1 cellular context compared by ENCODE assay signal in the genomic region with DNA sequence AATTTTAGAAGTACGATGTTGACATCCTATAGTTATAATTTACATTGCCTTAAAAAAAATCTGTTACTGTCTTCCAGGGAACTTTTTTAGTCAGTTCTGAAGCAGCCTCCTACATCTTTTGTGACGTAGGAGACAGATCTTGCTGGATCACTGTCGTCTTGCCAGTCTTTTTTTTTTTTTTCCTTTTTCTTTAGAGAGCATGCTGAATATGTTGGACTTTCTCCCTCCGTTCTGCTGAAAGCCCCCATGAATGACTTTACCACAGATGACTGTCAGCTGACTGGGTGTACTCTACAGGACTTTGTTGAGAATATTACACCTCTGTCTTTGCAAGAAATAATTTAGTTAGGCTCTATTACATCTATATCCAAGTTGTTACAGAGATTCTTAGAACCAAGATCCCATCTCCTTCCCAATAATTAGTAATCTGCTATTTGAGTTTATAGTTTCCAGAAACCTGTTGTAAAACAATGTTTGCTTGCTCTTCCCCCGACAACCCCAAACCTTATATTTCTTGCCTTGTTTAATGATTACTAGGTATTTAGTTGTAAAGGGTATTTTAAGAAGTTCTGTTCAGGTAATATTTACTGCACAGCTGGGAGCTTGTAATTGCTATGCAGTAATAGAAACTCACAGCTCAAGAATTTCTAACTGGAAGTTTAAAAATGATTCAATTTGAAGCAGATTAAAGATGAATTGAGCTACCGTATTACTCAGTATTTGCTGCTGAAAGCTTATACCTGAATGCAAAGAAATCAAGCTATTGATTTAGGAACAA.
TF ChIP-seq lines count a peak whose summit lies in the region.

No MANE protein-coding gene starts in this region.

TF ChIP-seq in A549, 52 proteins besides CTCF, POLR2A, EP300 and RAD21:
- TF ChIP-seq HOXB5 (CRISPR knock-in tag; IDR thresholded peaks at IDR 0.05): no peak
- 0 out of 2 replicates have a peak, but pooled peaks have one; percentile 22 for TF ChIP-seq FOSB (CRISPR knock-in tag; IDR thresholded peaks at IDR 0.05)
TF ChIP-seq in A549: peak in this region for 1.
